ENCODE assay signal across 1 cellular context in genomic region chr20:46359233-46359751, GRCh38.
TF ChIP-seq lines count a peak whose summit lies in the region.

No MANE protein-coding gene starts in this region.

TF ChIP-seq in GM12878, 131 proteins besides CTCF, POLR2A, EP300 and RAD21 (continued from another document):
- TF ChIP-seq KDM1A (IDR thresholded peaks at IDR 0.05; ENCODE audit: borderline replicate concordance) (no peak), HDGF (IDR thresholded peaks at IDR 0.05) (peak; percentile 0; the same call in 1 of the 2 replicates), GABPA (IDR thresholded peaks at IDR 0.05; ENCODE audit: low read depth) (0 out of 2 replicates have a peak, but pooled peaks have one; percentile 32), MTA3 (IDR thresholded peaks at IDR 0.05; ENCODE audit: borderline replicate concordance, low read length) (peak; percentile 97), SREBF1 (IDR thresholded peaks at IDR 0.05; ENCODE audit: low read length) (no peak), SKIL (IDR thresholded peaks at IDR 0.05; ENCODE audit: low read depth, poor library complexity, severe bottlenecking) (peak; percentile 89), IKZF1 (conservative IDR thresholded peaks at IDR 0.05) (peak; percentile 74), SMARCA5 (IDR thresholded peaks at IDR 0.05) (peak; percentile 31; the same call in 1 of the 2 replicates), CBFB (IDR thresholded peaks at IDR 0.05; ENCODE audit: low read depth) (peak; percentile 83; the same call in 1 of the 2 replicates)
- TF ChIP-seq, protein P1, sequence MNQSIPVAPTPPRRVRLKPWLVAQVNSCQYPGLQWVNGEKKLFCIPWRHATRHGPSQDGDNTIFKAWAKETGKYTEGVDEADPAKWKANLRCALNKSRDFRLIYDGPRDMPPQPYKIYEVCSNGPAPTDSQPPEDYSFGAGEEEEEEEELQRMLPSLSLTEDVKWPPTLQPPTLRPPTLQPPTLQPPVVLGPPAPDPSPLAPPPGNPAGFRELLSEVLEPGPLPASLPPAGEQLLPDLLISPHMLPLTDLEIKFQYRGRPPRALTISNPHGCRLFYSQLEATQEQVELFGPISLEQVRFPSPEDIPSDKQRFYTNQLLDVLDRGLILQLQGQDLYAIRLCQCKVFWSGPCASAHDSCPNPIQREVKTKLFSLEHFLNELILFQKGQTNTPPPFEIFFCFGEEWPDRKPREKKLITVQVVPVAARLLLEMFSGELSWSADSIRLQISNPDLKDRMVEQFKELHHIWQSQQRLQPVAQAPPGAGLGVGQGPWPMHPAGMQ (IDR thresholded peaks at IDR 0.05; ENCODE audit: borderline replicate concordance) = no peak
- TF ChIP-seq, protein P2, sequence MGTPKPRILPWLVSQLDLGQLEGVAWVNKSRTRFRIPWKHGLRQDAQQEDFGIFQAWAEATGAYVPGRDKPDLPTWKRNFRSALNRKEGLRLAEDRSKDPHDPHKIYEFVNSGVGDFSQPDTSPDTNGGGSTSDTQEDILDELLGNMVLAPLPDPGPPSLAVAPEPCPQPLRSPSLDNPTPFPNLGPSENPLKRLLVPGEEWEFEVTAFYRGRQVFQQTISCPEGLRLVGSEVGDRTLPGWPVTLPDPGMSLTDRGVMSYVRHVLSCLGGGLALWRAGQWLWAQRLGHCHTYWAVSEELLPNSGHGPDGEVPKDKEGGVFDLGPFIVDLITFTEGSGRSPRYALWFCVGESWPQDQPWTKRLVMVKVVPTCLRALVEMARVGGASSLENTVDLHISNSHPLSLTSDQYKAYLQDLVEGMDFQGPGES (IDR thresholded peaks at IDR 0.05) = no peak
